Comparison of ENCODE assay signal across 18 cellular contexts in the genomic region with DNA sequence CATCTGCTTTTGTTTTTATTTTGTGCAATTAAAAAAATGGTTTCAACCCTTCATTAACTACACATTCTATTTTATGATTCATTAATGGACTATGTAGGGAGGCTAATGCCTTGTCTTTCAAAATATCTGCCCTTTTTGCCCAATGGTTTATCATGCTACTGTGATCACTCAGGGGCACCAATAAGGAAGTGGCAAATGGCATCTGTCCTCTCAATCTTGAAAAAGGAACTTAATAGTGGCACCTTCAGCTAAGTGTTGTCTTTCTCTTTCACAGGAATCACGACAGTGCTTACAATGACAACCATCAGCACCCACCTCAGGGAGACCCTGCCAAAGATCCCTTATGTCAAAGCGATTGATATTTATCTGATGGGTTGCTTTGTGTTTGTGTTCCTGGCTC. TPM values are rescaled to one million over a fixed set of nuclear protein-coding genes. Genes with fewer than 3 reads are reported as not detected.
DNase-seq lines count a peak whose midpoint lies in the region; ATAC-seq, FAIRE-seq and TF ChIP-seq lines count a peak whose summit lies in the region.
"Had no signal": no experiment of that assay in that cellular context is flagged by ENCODE, and none has a peak within 500 bp of the region (broad histone marks: within the 10 kb centered on the region; RNA-seq: fewer than 3 reads in every experiment).

No MANE protein-coding gene starts in this region.

- CTCF ChIA-PET in GM12878 (lab: Yijun Ruan, JAX) = interaction anchor here (2.0 kb wide), 1 partner anchor 8 kb away, joined by 4 read pairs; no protein-coding TSS in a partner anchor

- no peak overlapping the region for H3K9ac ChIP-seq in GM12878 (ENCODE audit: control insufficient read depth, insufficient read depth, low read length)

- BruUV-seq in GM12878 (replicated peaks; lab: Mats Ljungman, UMichigan) = no TSS peak

- WGBS in GM12878 (ENCODE audit: insufficient coverage, insufficient replicate concordance, low lambda C conversion rate, missing lambda C conversion rate) = 9% methylated on average over 2 of the region's 2 CpGs

- no peak overlapping the region for H3K27ac ChIP-seq in GM12878 (ENCODE audit: control insufficient read depth, insufficient read depth)

- no peak overlapping the region for H2AFZ ChIP-seq in GM12878 (ENCODE audit: control insufficient read depth, low read depth, low read length)

- intact Hi-C loops in GM12878 (cut with micrococcal nuclease; ENCODE audit: unreplicated experiment) (no loop called here), head of caudate nucleus (cut with DNase I) (no loop called here)

- no peak overlapping the region for H3K4me2 ChIP-seq in GM12878 (ENCODE audit: control insufficient read depth, insufficient read depth)

- no peak for TF ChIP-seq POLR2A in GM12878 (IDR thresholded peaks at IDR 0.05; ENCODE audit: low read depth, low read length)

- H3K4me3 ChIP-seq in GM12878 = no peak overlapping the region

- TF ChIP-seq EP300 in GM12878 (IDR thresholded peaks at IDR 0.05; ENCODE audit: borderline replicate concordance in 1 of 2, control insufficient read depth in 1 of 2, low read depth in 2 of 2, low read length in 2 of 2) = no peak

- no peaks in the 10 kb centered on the region for H3K9me3 ChIP-seq in GM12878 (replicated peaks; ENCODE audit: control insufficient read depth, insufficient read depth, low read length)

- H3K79me2 ChIP-seq in GM12878 (ENCODE audit: control insufficient read depth, insufficient read depth, low read length) = no peaks in the 10 kb centered on the region

- RAD21 ChIA-PET in GM12878 (lab: Charles Lee; ENCODE audit: unreplicated experiment) = interaction anchor here (1.3 kb wide), 1 partner anchor 54 kb away, joined by 3 read pairs; no protein-coding TSS in a partner anchor

- in situ Hi-C loops in GM12878 (cut with MboI) = no loop called here

- TF ChIP-seq CTCF in GM12878 (IDR thresholded peaks at IDR 0.05 in 2 of 3, conservative IDR thresholded peaks at IDR 0.05 in 1 of 3; ENCODE audit: control insufficient read depth in 2 of 3, extremely low read depth in 1 of 3, insufficient read depth in 1 of 3, low read depth in 3 of 3, low read length in 3 of 3) = no peak

- peaks cover 0 to 2% of the 10 kb centered on the region in 2 experiments; a peak in 1 of 4 replicates for H3K27me3 ChIP-seq in GM12878 (replicated peaks in 1 of 2; ENCODE audit: control insufficient read depth in 2 of 2, insufficient read depth in 2 of 2, low read length in 1 of 2)

- SMC1A ChIA-PET in GM12878 (lab: Charles Lee; ENCODE audit: uncharacterized antibody, unreplicated experiment) = no interaction called here

- H3K36me3 ChIP-seq in GM12878 (ENCODE audit: control insufficient read depth in 2 of 2, insufficient read depth in 2 of 2, low read length in 1 of 2) = no peaks in the 10 kb centered on the region

- no peak for TF ChIP-seq RAD21 in GM12878 (IDR thresholded peaks at IDR 0.05; ENCODE audit: insufficient read depth, low read depth, low read length)

- no peak for FAIRE-seq in GM12878 (lab: Jason Lieb, UNC)
- FAIRE-seq: GM12891, GM19239, HepG2, HTR-8/SVneo had no signal

- DNase-seq in SKM-1 treated with dmso at 0.1 percent for 144 hours (lab: John Stamatoyannopoulos, UW; ENCODE audit: unreplicated experiment) (peak; percentile 22), SKM-1 (lab: John Stamatoyannopoulos, UW; ENCODE audit: unreplicated experiment) (no peak), MV-4-11 (lab: John Stamatoyannopoulos, UW) (peak; percentile 33), GM12878 (ENCODE audit: low read depth, low spot score) (no peak), NCI-H2171 (lab: John Stamatoyannopoulos, UW) (no peak), head of caudate nucleus (no peak), activated gamma-delta T cell (lab: John Stamatoyannopoulos, UW) (no peak)
- no peak for DNase-seq in activated CD4-positive, alpha-beta T cell treated with anti-CD3 and anti-CD28 coated beads, Interleukin-2, amount 50 U/mL, for 1 hour
- DNase-seq: ACHN; C1 segment of cervical spinal cord; CD4-positive, alpha-beta memory T cell; DMS79; HCEC 1CT; HFFc6 had no signal

- no peaks in the 10 kb centered on the region for H3K4me1 ChIP-seq in GM12878 (ENCODE audit: control insufficient read depth, insufficient read depth, low read length)

- POLR2A ChIA-PET in GM12878 (lab: Charles Lee) = no interaction called here

- ATAC-seq in GM12878 = peak; percentile 58
- ATAC-seq: HepG2 had no signal

- no peaks in the 10 kb centered on the region for H4K20me1 ChIP-seq in GM12878 (ENCODE audit: control insufficient read depth, insufficient read depth)

TF ChIP-seq in GM12878, 131 proteins besides CTCF, POLR2A, EP300 and RAD21:
- TF ChIP-seq ESRRA (IDR thresholded peaks at IDR 0.05; ENCODE audit: low read length) (no peak), KLF5 (IDR thresholded peaks at IDR 0.05; ENCODE audit: partially characterized antibody) (no peak), DPF2 (IDR thresholded peaks at IDR 0.05) (no peak), POLR2AphosphoS5 (IDR thresholded peaks at IDR 0.05; ENCODE audit: low read length) (no peak), NBN (IDR thresholded peaks at IDR 0.05) (no peak), RAD51 (IDR thresholded peaks at IDR 0.05) (no peak), PKNOX1 (IDR thresholded peaks at IDR 0.05) (no peak)

RNA-seq across cellular contexts. Expression of gene COMMD8, which starts 57.1 kb away (rescaled TPM):
- total RNA-seq in GM12878 (2013; cell fraction: nucleolus; rRNA removed) = 9.2 and 9.9 TPM in 2 replicates
- total RNA-seq in GM12878 (2014; rRNA removed) (36.3 and 47.2 TPM in 2 replicates), GM12878 (2014; rRNA removed; fragmentation: Illumina TruSeq; extraction: Trizol) (36.4 and 38.5 TPM in 2 replicates), GM12878 (2021) (36.5 and 36.8 TPM in 2 replicates)
- polyA plus RNA-seq in GM12878 (2011; ENCODE audit: low read depth) = 12.9 TPM
- polyA plus RNA-seq in GM12878 (2011; rRNA removed) (58.3 and 104 TPM in 2 replicates), GM12878 (2014; fragmentation: Illumina TruSeq; extraction: Trizol) (28.6 and 31.8 TPM in 2 replicates), GM12878 (2014; fragmentation: Nextera tagmentation; extraction: Ambion mirVana) (100 to 1,000 TPM; 126 to 152 TPM), GM12878 (2014; rRNA removed) (23.2 and 27.6 TPM in 2 replicates), GM12878 (2016; fragmentation: Nextera tagmentation; extraction: Ambion mirVana) (100 to 1,000 TPM; 142 to 156 TPM)
- 14.0 and 14.9 TPM in 2 replicates for polyA plus RNA-seq in GM12878 (2011; cell fraction: cytosol; rRNA removed)
- polyA plus RNA-seq in GM12878 (2011; cell fraction: nucleus; rRNA removed) = 12.7 and 14.0 TPM in 2 replicates
- 22.9 and 23.4 TPM in 2 replicates for polyA plus RNA-seq in GM12878 (2012)
- 8.6 and 12.0 TPM in 2 replicates for polyA minus RNA-seq in GM12878 (2011; rRNA and poly(A)+ RNA removed)
- polyA minus RNA-seq in GM12878 (2011; cell fraction: cytosol; rRNA and poly(A)+ RNA removed) = 6.0 and 8.0 TPM in 2 replicates
- polyA minus RNA-seq in GM12878 (2011; cell fraction: nucleus; rRNA and poly(A)+ RNA removed) = 7.1 and 7.5 TPM in 2 replicates

Comparison
In these comparisons a context has a peak if more than half of its experiments do, and no peak if none do; other contexts are left out.
1. DNase-seq: peak in SKM-1 treated with dmso at 0.1 percent for 144 hours (single experiment) and MV-4-11 (single experiment); none in SKM-1 (single experiment), GM12878 (single experiment), NCI-H2171 (single experiment), activated CD4-positive, alpha-beta T cell treated with anti-CD3 and anti-CD28 coated beads, Interleukin-2, amount 50 U/mL, for 1 hour (single experiment), head of caudate nucleus (0 of 42) and activated gamma-delta T cell (single experiment).